ENCODE assay signal across 8 cellular contexts in the genomic region with DNA sequence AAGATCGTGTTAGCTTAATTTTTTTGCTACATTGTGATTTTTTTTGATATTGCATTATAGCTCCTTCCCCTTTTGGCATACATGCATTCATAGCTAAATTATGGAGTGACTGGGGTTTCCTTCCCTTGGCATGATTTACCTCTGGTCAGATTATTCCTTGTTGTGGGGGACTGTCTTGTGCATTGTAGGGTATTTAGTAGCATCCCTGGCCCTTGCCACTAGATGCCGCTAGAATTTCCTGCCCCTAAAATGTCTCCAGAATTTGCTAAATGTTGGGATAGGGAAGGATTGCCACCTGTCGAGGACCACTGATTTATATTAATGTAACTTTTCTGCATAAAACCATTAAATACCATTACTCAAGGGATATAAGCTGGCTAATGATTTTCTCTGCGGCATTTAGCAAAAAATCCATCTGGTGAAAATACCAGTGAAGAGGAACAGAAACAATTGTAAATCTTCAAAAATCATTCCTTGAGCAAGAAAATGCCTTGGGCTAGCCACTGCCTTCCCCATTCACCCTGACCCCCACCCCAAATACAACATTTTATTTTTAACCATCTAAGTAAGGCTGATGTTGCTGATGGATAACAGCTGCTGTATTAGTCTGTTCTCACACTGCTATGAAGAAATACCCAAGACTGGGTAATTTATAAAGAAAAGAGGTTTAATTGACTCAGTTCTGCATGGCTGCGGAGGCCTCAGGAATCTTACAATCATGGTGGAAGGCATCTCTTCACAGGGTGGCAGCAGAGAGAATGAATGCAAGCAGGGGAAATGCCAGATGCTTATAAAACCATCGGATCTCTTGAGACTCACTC.
A peak's percentile ranks its signal among the peaks of the same experiment; 100 is the strongest.
DNase-seq lines count a peak whose midpoint lies in the region; ATAC-seq and TF ChIP-seq lines count a peak whose summit lies in the region.

No MANE protein-coding gene starts in this region.

- no peaks in the 10 kb centered on the region for H3K9me2 ChIP-seq in PC-3 (replicated peaks; ENCODE audit: low read length)

- peak; percentile 45 for ATAC-seq in PC-3
- no peak for ATAC-seq in GM19351 (IDR thresholded peaks at IDR 0.05; ENCODE audit: unreplicated experiment)

- CTCF ChIA-PET in PC-3 (lab: Charles Lee): interaction anchor here (0.5 to 1.4 kb wide), 11 partner anchors 12 to 1024 kb away, joined by 3 to 7 read pairs (median 4); no protein-coding TSS in a partner anchor

- no peaks in the 10 kb centered on the region for H3K79me2 ChIP-seq in PC-3 (ENCODE audit: low read length)

- H3F3A ChIP-seq in PC-3 (ENCODE audit: low read length, unreplicated experiment): peaks cover 4% of the 10 kb centered on the region

- H3K27me3 ChIP-seq in PC-3 (ENCODE audit: low read length) (no peaks in the 10 kb centered on the region), skeletal muscle satellite cell (ENCODE audit: control insufficient read depth, insufficient read depth, low read length) (no peaks in the 10 kb centered on the region)

- no TSS peak for BruUV-seq in PC-3 (replicated peaks; lab: Mats Ljungman, UMichigan)

- peak overlapping the region; percentile 55 for H3K27ac ChIP-seq in PC-3 (ENCODE audit: low read length)

- H3K9ac ChIP-seq in PC-3 (ENCODE audit: low read length) (no peak overlapping the region), skeletal muscle satellite cell (ENCODE audit: low read depth, low read length) (peak overlapping the region; percentile 83)

- DNase-seq in NCI-H524 (lab: John Stamatoyannopoulos, UW) (peak; percentile 24 to 41), NCI-H524 treated with DMSO at 0.1 percent for 48 hours (lab: John Stamatoyannopoulos, UW) (no peak), PC-3 (peak; percentile 68), fibroblast of the conjunctiva (ENCODE audit: low read depth) (peak; percentile 24), NCI-H2196 (lab: John Stamatoyannopoulos, UW; ENCODE audit: unreplicated experiment) (no peak), posterior cingulate gyrus (no peak)

- intact Hi-C loops in PC-3 (cut with micrococcal nuclease): loop anchor here (1.0 to 10.0 kb wide), 8 partner anchors 35 to 943 kb away; no protein-coding TSS in a partner anchor
- intact Hi-C loops in posterior cingulate gyrus (cut with DNase I): loop anchor here (5.0 kb wide), 2 partner anchors 533 to 943 kb away; no protein-coding TSS in a partner anchor

- peak overlapping the region; percentile 57 for H3K4me2 ChIP-seq in PC-3 (ENCODE audit: low read length)
- H3K4me2 ChIP-seq in skeletal muscle satellite cell (ENCODE audit: low read length): peak overlapping the region; percentile 75

- peak overlapping the region; percentile 7; the same call in 1 of the 2 replicates for H3K4me3 ChIP-seq in PC-3 (ENCODE audit: low read length)
- H3K4me3 ChIP-seq in skeletal muscle satellite cell (ENCODE audit: low read length): peak overlapping the region; percentile 37

- H4K20me1 ChIP-seq in PC-3 (ENCODE audit: low read length): no peaks in the 10 kb centered on the region

- TF ChIP-seq CTCF in PC-3 (conservative IDR thresholded peaks at IDR 0.05; ENCODE audit: low read depth, low read length): peak; percentile 97

- 0 out of 2 replicates have a peak overlapping the region, but pooled peaks have one; percentile 9 for H2AFZ ChIP-seq in PC-3 (ENCODE audit: low read length)

- H3K4me1 ChIP-seq in PC-3 (ENCODE audit: insufficient read depth, low read length): peaks cover 30% of the 10 kb centered on the region
- peaks cover 35% of the 10 kb centered on the region for H3K4me1 ChIP-seq in skeletal muscle satellite cell (ENCODE audit: control insufficient read depth, insufficient read depth, low read length)

- H3K36me3 ChIP-seq in PC-3 (ENCODE audit: low read depth, low read length): no peaks in the 10 kb centered on the region
- no peaks in the 10 kb centered on the region for H3K36me3 ChIP-seq in skeletal muscle satellite cell (ENCODE audit: insufficient read depth, low read length)

- POLR2A ChIA-PET in PC-3 (lab: Charles Lee; ENCODE audit: unreplicated experiment): no interaction called here

- H3K9me3 ChIP-seq in PC-3 (ENCODE audit: low read length): no peaks in the 10 kb centered on the region
- H3K9me3 ChIP-seq in skeletal muscle satellite cell (replicated peaks; ENCODE audit: low read length): no peaks in the 10 kb centered on the region

Comparison
In these comparisons a context has a peak if more than half of its experiments do, and no peak if none do; other contexts are left out.
1. DNase-seq: peak in NCI-H524 (2 of 2), PC-3 (single experiment) and fibroblast of the conjunctiva (single experiment); none in NCI-H524 treated with DMSO at 0.1 percent for 48 hours (single experiment), NCI-H2196 (single experiment) and posterior cingulate gyrus (0 of 10).